13 cellular contexts compared by ENCODE assay signal in genomic region chr16:70809392-70810060, GRCh38. TPM values are rescaled to one million over a fixed set of nuclear protein-coding genes. Genes with fewer than 3 reads are reported as not detected.
A peak's percentile ranks its signal among the peaks of the same experiment; 100 is the strongest.
DNase-seq lines count a peak whose midpoint lies in the region; ATAC-seq lines count a peak whose summit lies in the region.
"Had no signal": no experiment of that assay in that cellular context is flagged by ENCODE, and none has a peak within 500 bp of the region (broad histone marks: within the 10 kb centered on the region; RNA-seq: fewer than 3 reads in every experiment).

No MANE protein-coding gene starts in this region.

- H3K4me1 Mint-ChIP-seq in memory B cell, result no peaks in the 10 kb centered on the region
- no peaks in the 10 kb centered on the region for H3K4me1 Mint-ChIP-seq in activated T-helper 1 cell treated with anti-CD3 and anti-CD28 coated beads, Interleukin-12 subunit alpha, Interleukin-12 subunit beta, Interleukin-2, Interleukin-4 antibody, amounts not matched to agents 30 ng/mL and 10 ng/mL and 1 ng/mL, durations not matched to agents 14 hours and 24 hours and 36 hours (ENCODE audit: low read depth)
- H3K4me1 Mint-ChIP-seq: immature natural killer cell had no signal

- ATAC-seq in GM21423 (IDR thresholded peaks at IDR 0.05; ENCODE audit: unreplicated experiment) (peak; percentile 48), memory B cell (ENCODE audit: low read depth) (peak; percentile 31)

- peaks cover 9% of the 10 kb centered on the region for H3K27me3 Mint-ChIP-seq in memory B cell
- H3K27me3 Mint-ChIP-seq in activated T-helper 1 cell treated with anti-CD3 and anti-CD28 coated beads, Interleukin-12 subunit alpha, Interleukin-12 subunit beta, Interleukin-2, Interleukin-4 antibody, amounts not matched to agents 30 ng/mL and 10 ng/mL and 1 ng/mL, durations not matched to agents 14 hours and 24 hours and 36 hours (ENCODE audit: insufficient read depth), result peaks cover 10% of the 10 kb centered on the region

- DNase-seq in NCI-H345 (lab: John Stamatoyannopoulos, UW) (peak; percentile 10), NCI-H345 treated with DMSO at 0.1 percent for 48 hours (lab: John Stamatoyannopoulos, UW; ENCODE audit: unreplicated experiment) (no peak), M059J (ENCODE audit: low read depth) (peak; percentile 10), memory B cell (ENCODE audit: low spot score in 2 of 2) (no peak), SIG-M5 (lab: John Stamatoyannopoulos, UW) (no peak)
- DNase-seq in central memory CD4-positive, alpha-beta T cell, result no peak
- no peak for DNase-seq in activated T-helper 1 cell treated with anti-CD3 and anti-CD28 coated beads, Interleukin-12 subunit alpha, Interleukin-12 subunit beta, Interleukin-2, Interleukin-4 antibody, amounts not matched to agents 30 ng/mL and 10 ng/mL and 1 ng/mL, durations not matched to agents 14 hours and 24 hours and 36 hours (ENCODE audit: low spot score)
- DNase-seq: effector CD4-positive, alpha-beta T cell; immature natural killer cell; NCI-H446 treated with DMSO at 0.1 percent for 48 hours; transverse colon had no signal

- no peaks in the 10 kb centered on the region for H3K9me3 Mint-ChIP-seq in memory B cell
- no peaks in the 10 kb centered on the region for H3K9me3 Mint-ChIP-seq in activated T-helper 1 cell treated with anti-CD3 and anti-CD28 coated beads, Interleukin-12 subunit alpha, Interleukin-12 subunit beta, Interleukin-2, Interleukin-4 antibody, amounts not matched to agents 30 ng/mL and 10 ng/mL and 1 ng/mL, durations not matched to agents 14 hours and 24 hours and 36 hours
- H3K9me3 Mint-ChIP-seq: activated T-helper 2 cell treated with anti-CD3 and anti-CD28 coated beads, Interferon-gamma antibody, Interleukin-2, Interleukin-4, amounts not matched to agents 10 μg/mL and 5 μg/mL and 100 μg/mL, durations not matched to agents 14 hours and 24 hours and 36 hours; immature natural killer cell had no signal

- no peaks in the 10 kb centered on the region for H3K36me3 Mint-ChIP-seq in memory B cell
- H3K36me3 Mint-ChIP-seq in activated T-helper 1 cell treated with anti-CD3 and anti-CD28 coated beads, Interleukin-12 subunit alpha, Interleukin-12 subunit beta, Interleukin-2, Interleukin-4 antibody, amounts not matched to agents 30 ng/mL and 10 ng/mL and 1 ng/mL, durations not matched to agents 14 hours and 24 hours and 36 hours (ENCODE audit: low read depth), result no peaks in the 10 kb centered on the region
- H3K36me3 Mint-ChIP-seq: immature natural killer cell had no signal

- intact Hi-C loops in activated T-helper 1 cell treated with anti-CD3 and anti-CD28 coated beads, Interleukin-12 subunit alpha, Interleukin-12 subunit beta, Interleukin-2, Interleukin-4 antibody, amounts not matched to agents 30 ng/mL and 10 ng/mL and 1 ng/mL, durations not matched to agents 14 hours and 24 hours and 36 hours (cut with micrococcal nuclease), result loop anchor here (10.0 kb wide), 2 partner anchors 545 to 655 kb away; partner anchors contain the start of genes CALB2 and ZNF23

- H3K27ac Mint-ChIP-seq in memory B cell, result no peak overlapping the region
- H3K27ac Mint-ChIP-seq in activated T-helper 1 cell treated with anti-CD3 and anti-CD28 coated beads, Interleukin-12 subunit alpha, Interleukin-12 subunit beta, Interleukin-2, Interleukin-4 antibody, amounts not matched to agents 30 ng/mL and 10 ng/mL and 1 ng/mL, durations not matched to agents 14 hours and 24 hours and 36 hours, result no peak overlapping the region
- H3K27ac Mint-ChIP-seq: activated T-helper 2 cell treated with anti-CD3 and anti-CD28 coated beads, Interferon-gamma antibody, Interleukin-2, Interleukin-4, amounts not matched to agents 10 μg/mL and 5 μg/mL and 100 μg/mL, durations not matched to agents 14 hours and 24 hours and 36 hours had no signal

- no peak overlapping the region for H3K4me3 Mint-ChIP-seq in memory B cell
- H3K4me3 Mint-ChIP-seq in activated T-helper 1 cell treated with anti-CD3 and anti-CD28 coated beads, Interleukin-12 subunit alpha, Interleukin-12 subunit beta, Interleukin-2, Interleukin-4 antibody, amounts not matched to agents 30 ng/mL and 10 ng/mL and 1 ng/mL, durations not matched to agents 14 hours and 24 hours and 36 hours, result no peak overlapping the region
- H3K4me3 Mint-ChIP-seq: immature natural killer cell had no signal

RNA-seq across cellular contexts. Expression of gene VAC14, which starts 8.6 kb away (rescaled TPM):
- total RNA-seq in M059J (2014; rRNA removed; shearing (Covaris generic)), result 41.9 and 59.4 TPM in 2 replicates
- 36.6 and 37.5 TPM in 2 replicates for total RNA-seq in activated T-helper 1 cell treated with anti-CD3 and anti-CD28 coated beads, Interleukin-12 subunit alpha, Interleukin-12 subunit beta, Interleukin-2, Interleukin-4 antibody, amounts not matched to agents 30 ng/mL and 10 ng/mL and 1 ng/mL, durations not matched to agents 14 hours and 24 hours and 36 hours

Comparison
In these comparisons a context has a peak if more than half of its experiments do, and no peak if none do; other contexts are left out.
1. DNase-seq: peak in NCI-H345 (single experiment) and M059J (single experiment); none in NCI-H345 treated with DMSO at 0.1 percent for 48 hours (single experiment), memory B cell (0 of 2), central memory CD4-positive, alpha-beta T cell (single experiment), SIG-M5 (single experiment) and activated T-helper 1 cell treated with anti-CD3 and anti-CD28 coated beads, Interleukin-12 subunit alpha, Interleukin-12 subunit beta, Interleukin-2, Interleukin-4 antibody, amounts not matched to agents 30 ng/mL and 10 ng/mL and 1 ng/mL, durations not matched to agents 14 hours and 24 hours and 36 hours (single experiment).